ENCODE assay signal across 13 cellular contexts in genomic region chr1:27138368-27138767, GRCh38. TPM values are rescaled to one million over a fixed set of nuclear protein-coding genes. Genes with fewer than 3 reads are reported as not detected.
DNase-seq lines count a peak whose midpoint lies in the region; ATAC-seq, FAIRE-seq and TF ChIP-seq lines count a peak whose summit lies in the region.
"Had no signal": no experiment of that assay in that cellular context is flagged by ENCODE, and none has a peak within 500 bp of the region (broad histone marks: within the 10 kb centered on the region; RNA-seq: fewer than 3 reads in every experiment).

No MANE protein-coding gene starts in this region.

- no peak for ATAC-seq in CD8-positive, alpha-beta T cell
- peak; percentile 25 to 51 for ATAC-seq in gastrocnemius medialis

- intact Hi-C loops in CD8-positive, alpha-beta T cell (cut with DNase I, micrococcal nuclease): no loop called here
- intact Hi-C loops in gastrocnemius medialis (cut with DNase I; ENCODE audit: low total_unique reads) (no loop called here), A673 (cut with micrococcal nuclease; ENCODE audit: unreplicated experiment) (no loop called here)

- H3K4me1 ChIP-seq in CD8-positive, alpha-beta T cell (ENCODE audit: insufficient read depth, low read length): peaks cover 55% of the 10 kb centered on the region
- H3K4me1 ChIP-seq in right atrium auricular region (peaks cover 0 to 77% of the 10 kb centered on the region in 2 donors), gastrocnemius medialis (peaks cover 76 to 90% of the 10 kb centered on the region in 2 donors), A673 (ENCODE audit: insufficient read depth, low read length, poor library complexity, severe bottlenecking) (peaks cover 3% of the 10 kb centered on the region)

- POLR2A ChIA-PET in CD8-positive, alpha-beta T cell (lab: Charles Lee): interaction anchor here (1.4 to 11.8 kb wide), 2 partner anchors 9 to 15 kb away, joined by 4 to 112 read pairs; partner anchors contain the start of gene SLC9A1
- POLR2A ChIA-PET in activated CD4-positive, alpha-beta memory T cell treated with anti-CD3 and anti-CD28 coated beads, Interleukin-2, amount 10 ng/mL, durations not matched to agents 7 days and 5 days (lab: Charles Lee): interaction anchor here (1.4 to 11.3 kb wide), 3 partner anchors 14 to 96 kb away, joined by 3 to 205 read pairs (median 29); partner anchors contain the start of genes SLC9A1 and WDTC1
- POLR2A ChIA-PET in A673 (lab: Charles Lee; ENCODE audit: low non-redundant PET): no interaction called here

- no TSS peak for BruUV-seq in A673 (replicated peaks; lab: Mats Ljungman, UMichigan)

- no peak for DNase-seq in CD8-positive, alpha-beta T cell
- DNase-seq in activated CD4-positive, alpha-beta memory T cell treated with anti-CD3 and anti-CD28 coated beads, Interleukin-2, amount 10 ng/mL, durations not matched to agents 7 days and 5 days: no peak
- DNase-seq in right atrium auricular region (ENCODE audit: low spot score) (no peak), gastrocnemius medialis (peak in 1 of 2 donors; percentile 68), GM12891 (ENCODE audit: insufficient read length, low spot score) (no peak), A673 (ENCODE audit: low spot score) (no peak), GM10266 (ENCODE audit: extremely low spot score) (no peak), anterior cingulate cortex (lab: John Stamatoyannopoulos, UW) (no peak)
- DNase-seq: KBM-7, left colon, PC-9 had no signal

- H3K27me3 Mint-ChIP-seq in CD8-positive, alpha-beta T cell (ENCODE audit: low read depth): no peaks in the 10 kb centered on the region
- no peaks in the 10 kb centered on the region for H3K27me3 Mint-ChIP-seq in activated CD4-positive, alpha-beta memory T cell treated with anti-CD3 and anti-CD28 coated beads, Interleukin-2, amount 10 ng/mL, durations not matched to agents 7 days and 5 days

- H3K4me3 ChIP-seq in CD8-positive, alpha-beta T cell (ENCODE audit: low read depth, low read length): no peak overlapping the region
- H3K4me3 ChIP-seq in right atrium auricular region (no peak overlapping the region), gastrocnemius medialis (no peak overlapping the region), A673 (ENCODE audit: low read depth, low read length, poor library complexity, severe bottlenecking) (no peak overlapping the region)
- H3K4me3 ChIP-seq: PC-9 had no signal

- H3K27me3 ChIP-seq in CD8-positive, alpha-beta T cell (ENCODE audit: insufficient read depth, low read length): no peaks in the 10 kb centered on the region
- no peaks in the 10 kb centered on the region for H3K27me3 ChIP-seq in right atrium auricular region
- H3K27me3 ChIP-seq in gastrocnemius medialis: no peaks in the 10 kb centered on the region
- no peaks in the 10 kb centered on the region for H3K27me3 ChIP-seq in A673 (replicated peaks; ENCODE audit: insufficient read depth, low read depth, low read length, poor library complexity)

- CTCF ChIA-PET in CD8-positive, alpha-beta T cell (lab: Charles Lee): interaction anchor here (1.0 to 4.0 kb wide), 6 partner anchors 16 to 175 kb away, joined by 3 to 19 read pairs (median 3); partner anchors contain the start of gene SLC9A1
- CTCF ChIA-PET in activated CD4-positive, alpha-beta memory T cell treated with anti-CD3 and anti-CD28 coated beads, Interleukin-2, amount 10 ng/mL, durations not matched to agents 7 days and 5 days (lab: Charles Lee): interaction anchor here (2.0 to 4.8 kb wide), 3 partner anchors 14 to 26 kb away, joined by 6 to 33 read pairs (median 17); partner anchors contain the start of gene SLC9A1
- CTCF ChIA-PET in A673 (lab: Charles Lee): no interaction called here

- no peaks in the 10 kb centered on the region for H3K9me3 Mint-ChIP-seq in CD8-positive, alpha-beta T cell
- H3K9me3 Mint-ChIP-seq in activated CD4-positive, alpha-beta memory T cell treated with anti-CD3 and anti-CD28 coated beads, Interleukin-2, amount 10 ng/mL, durations not matched to agents 7 days and 5 days: no peaks in the 10 kb centered on the region

- FAIRE-seq in GM12891 (lab: Jason Lieb, UNC): no peak
- FAIRE-seq: colon, D721Med had no signal

- no peak overlapping the region for H3K27ac ChIP-seq in CD8-positive, alpha-beta T cell (ENCODE audit: low read depth, low read length)
- peak overlapping the region; percentile 41 to 58 for H3K27ac ChIP-seq in right atrium auricular region
- H3K27ac ChIP-seq in gastrocnemius medialis: peak overlapping the region; percentile 74 to 87 (median 80)
- no peak overlapping the region for H3K27ac ChIP-seq in A673 (ENCODE audit: low read depth, low read length, poor library complexity, severe bottlenecking)
- H3K27ac ChIP-seq: PC-9 had no signal

- TF ChIP-seq POLR2A in gastrocnemius medialis (IDR thresholded peaks at IDR 0.05): no peak
- TF ChIP-seq POLR2A in GM12891 (IDR thresholded peaks at IDR 0.05; ENCODE audit: low read depth, low read length): no peak

- H3K27ac Mint-ChIP-seq in CD8-positive, alpha-beta T cell: peak overlapping the region; percentile 100
- H3K27ac Mint-ChIP-seq in activated CD4-positive, alpha-beta memory T cell treated with anti-CD3 and anti-CD28 coated beads, Interleukin-2, amount 10 ng/mL, durations not matched to agents 7 days and 5 days: peak overlapping the region; percentile 97

- H3K9me3 ChIP-seq in CD8-positive, alpha-beta T cell (ENCODE audit: low read length): no peaks in the 10 kb centered on the region
- H3K9me3 ChIP-seq in right atrium auricular region: no peaks in the 10 kb centered on the region
- no peaks in the 10 kb centered on the region for H3K9me3 ChIP-seq in gastrocnemius medialis
- no peaks in the 10 kb centered on the region for H3K9me3 ChIP-seq in A673 (ENCODE audit: low read depth, low read length, poor library complexity, severe bottlenecking)

- H3K4me3 Mint-ChIP-seq in CD8-positive, alpha-beta T cell: no peak overlapping the region
- H3K4me3 Mint-ChIP-seq in activated CD4-positive, alpha-beta memory T cell treated with anti-CD3 and anti-CD28 coated beads, Interleukin-2, amount 10 ng/mL, durations not matched to agents 7 days and 5 days: no peak overlapping the region

- H3K4me1 Mint-ChIP-seq in CD8-positive, alpha-beta T cell (ENCODE audit: low read depth): peaks cover 74% of the 10 kb centered on the region
- peaks cover 49% of the 10 kb centered on the region for H3K4me1 Mint-ChIP-seq in activated CD4-positive, alpha-beta memory T cell treated with anti-CD3 and anti-CD28 coated beads, Interleukin-2, amount 10 ng/mL, durations not matched to agents 7 days and 5 days

- no peak for TF ChIP-seq CTCF in CD8-positive, alpha-beta T cell (IDR thresholded peaks at IDR 0.05)
- TF ChIP-seq CTCF in right atrium auricular region (IDR thresholded peaks at IDR 0.05): no peak
- TF ChIP-seq CTCF in gastrocnemius medialis (IDR thresholded peaks at IDR 0.05 in 4 of 5, conservative IDR thresholded peaks at IDR 0.05 in 1 of 5): no peak
- no peak for TF ChIP-seq CTCF in A673 (conservative IDR thresholded peaks at IDR 0.05; ENCODE audit: low read depth, low read length)
- no peak for TF ChIP-seq CTCF in GM10266 (IDR thresholded peaks at IDR 0.05; ENCODE audit: control insufficient read depth, insufficient read depth, low read depth, missing control alignments)

- in situ Hi-C loops in gastrocnemius medialis (cut with MboI; ENCODE audit: low sequenced_read_pairs in 4 of 4): no loop called here

- peaks cover 4% of the 10 kb centered on the region for H3K36me3 Mint-ChIP-seq in CD8-positive, alpha-beta T cell
- peaks cover 8% of the 10 kb centered on the region for H3K36me3 Mint-ChIP-seq in activated CD4-positive, alpha-beta memory T cell treated with anti-CD3 and anti-CD28 coated beads, Interleukin-2, amount 10 ng/mL, durations not matched to agents 7 days and 5 days (ENCODE audit: low read depth)

- no peaks in the 10 kb centered on the region for H3K36me3 ChIP-seq in CD8-positive, alpha-beta T cell (ENCODE audit: insufficient read depth, low read length)
- no peaks in the 10 kb centered on the region for H3K36me3 ChIP-seq in right atrium auricular region
- no peaks in the 10 kb centered on the region for H3K36me3 ChIP-seq in gastrocnemius medialis
- no peaks in the 10 kb centered on the region for H3K36me3 ChIP-seq in A673 (ENCODE audit: insufficient read depth, low read length, poor library complexity, severe bottlenecking)

TF ChIP-seq in GM12891, 5 proteins besides CTCF, POLR2A, EP300 and RAD21:
- no peak for TF ChIP-seq PAX5 (IDR thresholded peaks at IDR 0.05; ENCODE audit: insufficient read depth, low read length, severe bottlenecking)
- no peak for TF ChIP-seq TAF1 (IDR thresholded peaks at IDR 0.05; ENCODE audit: low read depth, low read length)
- TF ChIP-seq POLR2AphosphoS5 (IDR thresholded peaks at IDR 0.05; ENCODE audit: low read depth, low read length): no peak
- TF ChIP-seq SPI1 (IDR thresholded peaks at IDR 0.05; ENCODE audit: low read depth, low read length): no peak
- TF ChIP-seq POU2F2 (IDR thresholded peaks at IDR 0.05; ENCODE audit: low read depth, low read length): no peak

RNA-seq across cellular contexts. Expression of gene SLC9A1, which starts 16.6 kb away (rescaled TPM):
- total RNA-seq in CD8-positive, alpha-beta T cell: 10 to 100 TPM; 17.9 to 18.3 TPM
- total RNA-seq in activated CD4-positive, alpha-beta memory T cell treated with anti-CD3 and anti-CD28 coated beads, Interleukin-2, amount 10 ng/mL, durations not matched to agents 7 days and 5 days: 10 to 100 TPM; 26.6 to 27.5 TPM
- total RNA-seq in right atrium auricular region: 10 to 100 TPM; 20.0 to 28.3 TPM
- 1 to 10 TPM; 2.5 to 4.3 (median 3.7) TPM for total RNA-seq in gastrocnemius medialis
- polyA plus RNA-seq in GM12891 (2012; ENCODE audit: low read depth, missing spikeins): 8.9 TPM
- 27.0 and 30.2 TPM in 2 replicates for total RNA-seq in A673 (2021)

Comparison
In these comparisons a context has a peak if more than half of its experiments do, and no peak if none do; other contexts are left out.
1. H3K27ac ChIP-seq: peak in right atrium auricular region (2 of 2) and gastrocnemius medialis (4 of 4); none in CD8-positive, alpha-beta T cell (single experiment) and A673 (single experiment).